ENCODE assay signal across 16 cellular contexts in the genomic region with DNA sequence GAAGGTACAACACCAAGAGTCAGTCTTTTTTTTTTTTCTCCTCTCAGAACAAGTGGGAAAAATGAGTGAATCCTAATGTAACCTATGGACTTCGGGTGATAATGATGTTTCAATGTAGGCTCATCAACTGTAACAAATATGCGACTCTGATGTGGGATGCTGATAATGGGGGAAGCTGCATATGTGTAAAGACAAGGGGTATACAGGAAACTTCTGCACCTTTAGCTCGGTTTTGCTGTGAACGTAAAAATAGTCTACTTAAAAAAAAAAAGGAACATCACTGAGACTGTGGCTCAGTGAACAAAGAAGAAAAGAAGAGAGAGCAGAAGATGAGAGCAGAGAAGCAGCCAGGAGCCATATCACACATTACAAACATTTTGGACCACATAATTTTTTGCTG.
A peak's percentile ranks its signal among the peaks of the same experiment; 100 is the strongest.
DNase-seq lines count a peak whose midpoint lies in the region; ATAC-seq and TF ChIP-seq lines count a peak whose summit lies in the region.
"Had no signal": no experiment of that assay in that cellular context is flagged by ENCODE, and none has a peak within 500 bp of the region (broad histone marks: within the 10 kb centered on the region; RNA-seq: fewer than 3 reads in every experiment).

No MANE protein-coding gene starts in this region.

- peaks cover 26% of the 10 kb centered on the region for H4K20me1 ChIP-seq in BLaER1

- H3K36me3 Mint-ChIP-seq in naive thymus-derived CD8-positive, alpha-beta T cell = no peaks in the 10 kb centered on the region
- H3K36me3 Mint-ChIP-seq: CD4-positive, CD25-positive, alpha-beta regulatory T cell; IgD-negative memory B cell had no signal

- CTCF ChIA-PET in RWPE1 (lab: Yijun Ruan, JAX) = no interaction called here

- H3K4me1 Mint-ChIP-seq in naive thymus-derived CD8-positive, alpha-beta T cell = peaks cover 8 to 50% (median 30%) of the 10 kb centered on the region in 4 donors
- H3K4me1 Mint-ChIP-seq: CD4-positive, CD25-positive, alpha-beta regulatory T cell had no signal

- peak overlapping the region; percentile 29; the same call in 1 of the 2 replicates for H3K4me2 ChIP-seq in BLaER1

- POLR2A ChIA-PET in naive thymus-derived CD8-positive, alpha-beta T cell (lab: Charles Lee) = interaction anchor here (1.7 kb wide), 1 partner anchor 9 kb away, joined by 4 read pairs; no protein-coding TSS in a partner anchor
- POLR2A ChIA-PET in RWPE1 (lab: Yijun Ruan, JAX; ENCODE audit: low non-redundant PET) = no interaction called here

- ATAC-seq in naive thymus-derived CD8-positive, alpha-beta T cell = peak in 1 of 2 donors; percentile 33
- no peak for ATAC-seq in GM18502 (IDR thresholded peaks at IDR 0.05; ENCODE audit: poor library complexity, unreplicated experiment)
- no peak for ATAC-seq in HG02938 (IDR thresholded peaks at IDR 0.05; ENCODE audit: unreplicated experiment)
- ATAC-seq: HepG2 had no signal

- DNase-seq in naive thymus-derived CD8-positive, alpha-beta T cell = peak in 2 of 10 donors; percentile 6 to 9
- no peak for DNase-seq in RWPE1 (ENCODE audit: low spot score)
- DNase-seq in effector CD4-positive, alpha-beta T cell = no peak
- DNase-seq: 8988T; C1 segment of cervical spinal cord; CD4-positive, CD25-positive, alpha-beta regulatory T cell; DMS153; DMS79; GDM1; H9 had no signal

- H3K9me3 ChIP-seq in BLaER1 (no peaks in the 10 kb centered on the region), KOPT-K1 (ENCODE audit: insufficient read depth, low read length, poor library complexity, severe bottlenecking) (no peaks in the 10 kb centered on the region)

- no peak overlapping the region for H3K4me3 ChIP-seq in BLaER1

- H3K27ac Mint-ChIP-seq in naive thymus-derived CD8-positive, alpha-beta T cell = peak overlapping the region in 8 of 10 donors; percentile 5 to 85 (median 35)
- H3K27ac Mint-ChIP-seq: CD4-positive, CD25-positive, alpha-beta regulatory T cell; IgD-negative memory B cell had no signal

- peak overlapping the region in 3 of 10 donors; percentile 3 to 60 (median 57) for H3K4me3 Mint-ChIP-seq in naive thymus-derived CD8-positive, alpha-beta T cell
- H3K4me3 Mint-ChIP-seq: CD4-positive, CD25-positive, alpha-beta regulatory T cell; H9 had no signal

- H3K36me3 ChIP-seq in BLaER1 (peaks cover 12% of the 10 kb centered on the region; the same call in 1 of the 2 replicates), KOPT-K1 (ENCODE audit: insufficient read depth, low read length) (0 out of 2 replicates have a peak, but pooled peaks cover 6% of the 10 kb centered on the region)

- no peaks in the 10 kb centered on the region for H3K9me3 Mint-ChIP-seq in naive thymus-derived CD8-positive, alpha-beta T cell
- H3K9me3 Mint-ChIP-seq: CD4-positive, CD25-positive, alpha-beta regulatory T cell; H9 had no signal

- H3K27me3 Mint-ChIP-seq in naive thymus-derived CD8-positive, alpha-beta T cell = peaks cover 0 to 2% (median 0%) of the 10 kb centered on the region in 5 donors

- no peaks in the 10 kb centered on the region for H3K27me3 ChIP-seq in BLaER1

- H3K9ac ChIP-seq in BLaER1 = no peak overlapping the region

- peaks cover 60% of the 10 kb centered on the region for H3K4me1 ChIP-seq in BLaER1

- no peak for TF ChIP-seq CTCF in RWPE1 (conservative IDR thresholded peaks at IDR 0.05; ENCODE audit: low read depth)

- H3K27ac ChIP-seq in BLaER1 = no peak overlapping the region
- peak overlapping the region; percentile 78 for H3K27ac ChIP-seq in KOPT-K1 (ENCODE audit: low read depth, low read length, poor library complexity, severe bottlenecking)
- H3K27ac ChIP-seq in RWPE1 = no peak overlapping the region
